11 cellular contexts compared by ENCODE assay signal in genomic region chrX:111829345-111829744, GRCh38. TPM values are rescaled to one million over a fixed set of nuclear protein-coding genes. Genes with fewer than 3 reads are reported as not detected.
"Had no signal": no experiment of that assay in that cellular context is flagged by ENCODE, and none has a peak within 500 bp of the region (broad histone marks: within the 10 kb centered on the region; RNA-seq: fewer than 3 reads in every experiment).

No MANE protein-coding gene starts in this region.

- H3K27ac ChIP-seq: GM23248 had no signal

- H3K4me3 ChIP-seq: GM23248, GM23338, HAP-1 had no signal

- DNase-seq: GM23248, GOT3, H7, H9, HCEC 1CT, HFFc6 had no signal

- H3K9ac ChIP-seq: GM23248 had no signal

- FAIRE-seq: H1, H54 had no signal

- H3K4me3 Mint-ChIP-seq: GM23338, H9, HFFc6 had no signal

- H3K27ac Mint-ChIP-seq: GM23338, H9, HFFc6 had no signal

- H2AFZ ChIP-seq: GM23248, GM23338 had no signal

- ATAC-seq: GM23338, HCT116 had no signal

- H3K36me3 ChIP-seq: HAP-1 had no signal

- H3K4me2 ChIP-seq: GM23338 had no signal

RNA-seq across cellular contexts. Expression of gene TRPC5OS, which starts 46.6 kb away (rescaled TPM):
- total RNA-seq: GM23248, GM23338, H1, H9, HFFc6 had no signal
